11 cellular contexts compared by ENCODE assay signal in genomic region chr4:15659768-15660394, GRCh38. TPM values are rescaled to one million over a fixed set of nuclear protein-coding genes. Genes with fewer than 3 reads are reported as not detected.
DNase-seq lines count a peak whose midpoint lies in the region; ATAC-seq, FAIRE-seq and TF ChIP-seq lines count a peak whose summit lies in the region.
"Had no signal": no experiment of that assay in that cellular context is flagged by ENCODE, and none has a peak within 500 bp of the region (broad histone marks: within the 10 kb centered on the region; RNA-seq: fewer than 3 reads in every experiment).

No MANE protein-coding gene starts in this region.

- no peaks in the 10 kb centered on the region for H3K9me3 Mint-ChIP-seq in HFFc6
- H3K9me3 Mint-ChIP-seq in activated T-helper 1 cell treated with anti-CD3 and anti-CD28 coated beads, Interleukin-12 subunit alpha, Interleukin-12 subunit beta, Interleukin-2, Interleukin-4 antibody, amounts not matched to agents 30 ng/mL and 10 ng/mL and 1 ng/mL, durations not matched to agents 14 hours and 24 hours and 36 hours = no peaks in the 10 kb centered on the region
- H3K9me3 Mint-ChIP-seq in Caco-2 (ENCODE audit: unreplicated experiment) = no peaks in the 10 kb centered on the region

- ATAC-seq in A549 (no peak), GM21737 (IDR thresholded peaks at IDR 0.05; ENCODE audit: unreplicated experiment) (no peak)

- H3K27me3 ChIP-seq in keratinocyte (ENCODE audit: control insufficient read depth, extremely low read depth, insufficient read depth, low read length) (no peaks in the 10 kb centered on the region), ascending aorta (no peaks in the 10 kb centered on the region), Caco-2 (replicated peaks; ENCODE audit: control insufficient read depth, insufficient read depth, low read length) (no peaks in the 10 kb centered on the region)

- 75% methylated on average over 4 of the region's 4 CpGs for WGBS in A549 (ENCODE audit: missing lambda C conversion rate)

- H3K27me3 Mint-ChIP-seq in HFFc6 (ENCODE audit: insufficient read depth) (peaks cover 2% of the 10 kb centered on the region), Caco-2 (ENCODE audit: insufficient read depth, unreplicated experiment) (no peaks in the 10 kb centered on the region)
- H3K27me3 Mint-ChIP-seq in activated T-helper 1 cell treated with anti-CD3 and anti-CD28 coated beads, Interleukin-12 subunit alpha, Interleukin-12 subunit beta, Interleukin-2, Interleukin-4 antibody, amounts not matched to agents 30 ng/mL and 10 ng/mL and 1 ng/mL, durations not matched to agents 14 hours and 24 hours and 36 hours (ENCODE audit: insufficient read depth) = no peaks in the 10 kb centered on the region

- H3K27ac ChIP-seq in A549 (peak overlapping the region; percentile 43 to 68; a peak in 5 of 6 replicates), keratinocyte (ENCODE audit: control insufficient read depth, insufficient read depth, low read length) (peak overlapping the region; percentile 41), ascending aorta (no peak overlapping the region)

- no peak for TF ChIP-seq EP300 in A549 (IDR thresholded peaks at IDR 0.05)

- H3K4me1 Mint-ChIP-seq in HFFc6 (ENCODE audit: low read depth) = peaks cover 28% of the 10 kb centered on the region
- H3K4me1 Mint-ChIP-seq in activated T-helper 1 cell treated with anti-CD3 and anti-CD28 coated beads, Interleukin-12 subunit alpha, Interleukin-12 subunit beta, Interleukin-2, Interleukin-4 antibody, amounts not matched to agents 30 ng/mL and 10 ng/mL and 1 ng/mL, durations not matched to agents 14 hours and 24 hours and 36 hours (ENCODE audit: low read depth) = peaks cover 26% of the 10 kb centered on the region
- peaks cover 6% of the 10 kb centered on the region for H3K4me1 Mint-ChIP-seq in Caco-2 (ENCODE audit: low read depth, unreplicated experiment)

- peaks cover 0 to 2% of the 10 kb centered on the region in 2 experiments for H3K36me3 ChIP-seq in keratinocyte (ENCODE audit: control insufficient read depth in 2 of 2, extremely low read depth in 1 of 2, insufficient read depth in 2 of 2, low read length in 2 of 2)
- no peaks in the 10 kb centered on the region for H3K36me3 ChIP-seq in ascending aorta
- no peaks in the 10 kb centered on the region for H3K36me3 ChIP-seq in Caco-2 (ENCODE audit: control insufficient read depth, insufficient read depth, low read length)

- CTCF ChIA-PET in A549 (lab: Yijun Ruan, JAX) (interaction anchor here (0.6 to 1.1 kb wide), 2 partner anchors 9 to 11 kb away, joined by 3 read pairs; no protein-coding TSS in a partner anchor), Caco-2 (lab: Charles Lee) (no interaction called here)

- peaks cover 3% of the 10 kb centered on the region for H3K79me2 ChIP-seq in keratinocyte (ENCODE audit: control insufficient read depth, insufficient read depth, low read length)

- H3K4me2 ChIP-seq in A549 (peak overlapping the region; percentile 4; the same call in 2 of the 3 replicates), keratinocyte (ENCODE audit: control insufficient read depth, extremely low read depth, insufficient read depth, low read depth, low read length) (no peak overlapping the region)

- FAIRE-seq in A549 (lab: Jason Lieb, UNC) (no peak), keratinocyte (lab: Jason Lieb, UNC) (peak; percentile 46)
- FAIRE-seq: endometrium, H54 had no signal

- H3K4me1 ChIP-seq in A549 (peaks cover 18% of the 10 kb centered on the region; the same call in 2 of the 3 replicates), keratinocyte (ENCODE audit: control insufficient read depth, extremely low read depth, insufficient read depth, low read length) (peaks cover 20% of the 10 kb centered on the region), ascending aorta (peaks cover 0 to 17% of the 10 kb centered on the region in 2 donors), Caco-2 (peaks cover 6% of the 10 kb centered on the region)

- POLR2A ChIA-PET in A549 (lab: Yijun Ruan, JAX) = interaction anchor here (0.7 kb wide), 1 partner anchor 577 kb away, joined by 6 read pairs; no protein-coding TSS in a partner anchor
- POLR2A ChIA-PET in Caco-2 (lab: Charles Lee) = no interaction called here

- H2AFZ ChIP-seq in keratinocyte (ENCODE audit: control insufficient read depth, low read length) = no peak overlapping the region

- H3K4me3 Mint-ChIP-seq in HFFc6 (no peak overlapping the region), Caco-2 (ENCODE audit: unreplicated experiment) (no peak overlapping the region)
- H3K4me3 Mint-ChIP-seq in activated T-helper 1 cell treated with anti-CD3 and anti-CD28 coated beads, Interleukin-12 subunit alpha, Interleukin-12 subunit beta, Interleukin-2, Interleukin-4 antibody, amounts not matched to agents 30 ng/mL and 10 ng/mL and 1 ng/mL, durations not matched to agents 14 hours and 24 hours and 36 hours = no peak overlapping the region

- no peak for TF ChIP-seq RAD21 in A549 (conservative IDR thresholded peaks at IDR 0.05 in 1 of 2, IDR thresholded peaks at IDR 0.05 in 1 of 2)

- DNase-seq in A549 (ENCODE audit: low read depth in 1 of 2, low spot score in 1 of 2) = no peak
- DNase-seq in HFFc6 = no peak
- no peak for DNase-seq in activated T-helper 1 cell treated with anti-CD3 and anti-CD28 coated beads, Interleukin-12 subunit alpha, Interleukin-12 subunit beta, Interleukin-2, Interleukin-4 antibody, amounts not matched to agents 30 ng/mL and 10 ng/mL and 1 ng/mL, durations not matched to agents 14 hours and 24 hours and 36 hours (ENCODE audit: low spot score)
- DNase-seq in keratinocyte (ENCODE audit: low read depth, low spot score) = no peak
- DNase-seq in effector CD8-positive, alpha-beta T cell (lab: John Stamatoyannopoulos, UW) = no peak
- DNase-seq in ascending aorta (ENCODE audit: low spot score in 2 of 2) = no peak
- DNase-seq in Caco-2 = no peak
- DNase-seq: stimulated activated CD4-positive, alpha-beta T cell treated with anti-CD3 and anti-CD28 coated beads, Interleukin-12 subunit alpha, Interleukin-12 subunit beta, amount 100 ng/mL, for 4 hours had no signal

- dilution Hi-C loops in keratinocyte (cut with MboI; ENCODE audit: extremely low pct_ligation_motif_present, low sequenced_read_pairs) = no loop called here

- intact Hi-C loops in activated T-helper 1 cell treated with anti-CD3 and anti-CD28 coated beads, Interleukin-12 subunit alpha, Interleukin-12 subunit beta, Interleukin-2, Interleukin-4 antibody, amounts not matched to agents 30 ng/mL and 10 ng/mL and 1 ng/mL, durations not matched to agents 14 hours and 24 hours and 36 hours (cut with micrococcal nuclease) = loop anchor here (1.0 to 10.0 kb wide), 9 partner anchors 21 to 1955 kb away; partner anchors contain the start of genes FAM200B and MED28
- intact Hi-C loops in ascending aorta (cut with DNase I) (loop anchor here (5.0 to 10.0 kb wide), 3 partner anchors 428 to 1313 kb away; partner anchors contain the start of gene TAPT1), Caco-2 (cut with micrococcal nuclease; ENCODE audit: unreplicated experiment) (loop anchor here (10.0 kb wide), 1 partner anchor 425 kb away; no protein-coding TSS in a partner anchor)

- H3K9me1 ChIP-seq in keratinocyte (ENCODE audit: control insufficient read depth, extremely low read depth, insufficient read depth, low read length) = no peaks in the 10 kb centered on the region

- H3K36me3 Mint-ChIP-seq in HFFc6 (ENCODE audit: low read depth) (peaks cover 5% of the 10 kb centered on the region; the same call in 1 of the 2 replicates), Caco-2 (ENCODE audit: insufficient read depth, unreplicated experiment) (peaks cover 21% of the 10 kb centered on the region)
- H3K36me3 Mint-ChIP-seq in activated T-helper 1 cell treated with anti-CD3 and anti-CD28 coated beads, Interleukin-12 subunit alpha, Interleukin-12 subunit beta, Interleukin-2, Interleukin-4 antibody, amounts not matched to agents 30 ng/mL and 10 ng/mL and 1 ng/mL, durations not matched to agents 14 hours and 24 hours and 36 hours (ENCODE audit: low read depth) = peaks cover 1% of the 10 kb centered on the region

- TF ChIP-seq POLR2A in A549 (IDR thresholded peaks at IDR 0.05; ENCODE audit: low read length) = no peak

- H3K4me3 ChIP-seq in A549 (no peak overlapping the region), keratinocyte (ENCODE audit: control insufficient read depth in 2 of 3, extremely low read depth in 1 of 3, insufficient read depth in 2 of 3, low read depth in 1 of 3, low read length in 3 of 3) (no peak overlapping the region), ascending aorta (no peak overlapping the region), Caco-2 (ENCODE audit: low read depth, low read length) (no peak overlapping the region)

- TF ChIP-seq CTCF in A549 (IDR thresholded peaks at IDR 0.05) = no peak
- no peak for TF ChIP-seq CTCF in HFFc6 (IDR thresholded peaks at IDR 0.05)
- TF ChIP-seq CTCF in keratinocyte (optimal IDR thresholded peaks at IDR 0.05 in 1 of 3, IDR thresholded peaks at IDR 0.05 in 1 of 3, conservative IDR thresholded peaks at IDR 0.05 in 1 of 3; ENCODE audit: extremely low read depth in 1 of 3, insufficient read depth in 2 of 3, low read length in 3 of 3) = no peak
- TF ChIP-seq CTCF in ascending aorta (IDR thresholded peaks at IDR 0.05) = no peak
- TF ChIP-seq CTCF in Caco-2 (IDR thresholded peaks at IDR 0.05; ENCODE audit: insufficient read depth in 1 of 2, low read depth in 1 of 2, low read length in 1 of 2, severe bottlenecking in 1 of 2, unreplicated experiment in 1 of 2) = no peak

- H4K20me1 ChIP-seq in keratinocyte (ENCODE audit: control insufficient read depth, extremely low read depth, insufficient read depth, low read length) = no peaks in the 10 kb centered on the region

- H3K27ac Mint-ChIP-seq in HFFc6 (peak overlapping the region; percentile 5; the same call in 1 of the 2 replicates), Caco-2 (ENCODE audit: unreplicated experiment) (no peak overlapping the region)
- peak overlapping the region; percentile 51 for H3K27ac Mint-ChIP-seq in activated T-helper 1 cell treated with anti-CD3 and anti-CD28 coated beads, Interleukin-12 subunit alpha, Interleukin-12 subunit beta, Interleukin-2, Interleukin-4 antibody, amounts not matched to agents 30 ng/mL and 10 ng/mL and 1 ng/mL, durations not matched to agents 14 hours and 24 hours and 36 hours

- no peaks in the 10 kb centered on the region for H3K9me3 ChIP-seq in A549
- H3K9me3 ChIP-seq in keratinocyte (ENCODE audit: control insufficient read depth, low read depth, low read length) = no peaks in the 10 kb centered on the region
- H3K9me3 ChIP-seq in ascending aorta = no peaks in the 10 kb centered on the region
- no peaks in the 10 kb centered on the region for H3K9me3 ChIP-seq in Caco-2

- BruUV-seq in Caco-2 (replicated peaks; lab: Mats Ljungman, UMichigan) = no TSS peak

- H3K9ac ChIP-seq in keratinocyte (ENCODE audit: control insufficient read depth, extremely low read depth, insufficient read depth, low read length) = no peak overlapping the region

RNA-seq across cellular contexts. Expression of gene FBXL5, which starts 4.7 kb away (rescaled TPM):
- polyA plus RNA-seq in A549 (2011; rRNA removed) (33.0 and 45.4 TPM in 2 replicates), A549 (2017; fragmentation: RNase III; extraction: RNeasy Plus Mini Kit Qiagen cat#74134 plus additional on column Dnase treatment) (44.2 to 46.7 TPM (median 44.2 TPM) in 3 replicates), keratinocyte (38.9 to 63.1 TPM (median 50.4 TPM) in 3 replicates)
- 13.0 and 14.3 TPM in 2 replicates for polyA plus RNA-seq in A549 (2012; cell fraction: cytosol; rRNA removed)
- 6.4 and 10.1 TPM in 2 replicates for polyA plus RNA-seq in A549 (2012; cell fraction: nucleus; rRNA removed)
- polyA minus RNA-seq in A549 (2011; rRNA and poly(A)+ RNA removed) = 31.1 and 35.3 TPM in 2 replicates
- 10 to 100 TPM; 35.8 to 40.5 (median 37.2) TPM for total RNA-seq in HFFc6 (2021; fragmentation: NEBNext Ultra II Directional; extraction: Animal tissue kit (Norgen Biotek cat#: 25700))
- total RNA-seq in activated T-helper 1 cell treated with anti-CD3 and anti-CD28 coated beads, Interleukin-12 subunit alpha, Interleukin-12 subunit beta, Interleukin-2, Interleukin-4 antibody, amounts not matched to agents 30 ng/mL and 10 ng/mL and 1 ng/mL, durations not matched to agents 14 hours and 24 hours and 36 hours = 31.3 and 34.7 TPM in 2 replicates
- polyA plus RNA-seq in keratinocyte (2011; ENCODE audit: low read depth) = 58.7 TPM
- polyA plus RNA-seq in keratinocyte (2011; cell fraction: cytosol; rRNA removed) = 33.6 and 66.5 TPM in 2 replicates
- 57.7 and 69.8 TPM in 2 replicates for polyA plus RNA-seq in keratinocyte (2011; cell fraction: nucleus; rRNA removed)
- polyA plus RNA-seq in keratinocyte (2012; ENCODE audit: low replicate concordance) = 32.3 and 46.8 TPM in 2 replicates
- polyA minus RNA-seq in keratinocyte = 33.0 to 79.0 TPM (median 57.3 TPM) in 3 replicates
- polyA minus RNA-seq in keratinocyte (2011; cell fraction: cytosol; rRNA and poly(A)+ RNA removed) = 47.8 TPM
- polyA minus RNA-seq in keratinocyte (2011; cell fraction: nucleus; rRNA and poly(A)+ RNA removed) = 49.9 and 80.8 TPM in 2 replicates
- total RNA-seq in ascending aorta (59.0 TPM), Caco-2 (2022) (29.1 and 32.7 TPM in 2 replicates)

RNA-seq across cellular contexts. Expression of gene FAM200B, which starts 21.7 kb away (rescaled TPM):
- 32.7 and 40.8 TPM in 2 replicates for polyA plus RNA-seq in A549 (2011; rRNA removed)
- polyA plus RNA-seq in A549 (2012; cell fraction: cytosol; rRNA removed) = 18.8 and 21.4 TPM in 2 replicates
- 6.7 and 14.4 TPM in 2 replicates for polyA plus RNA-seq in A549 (2012; cell fraction: nucleus; rRNA removed)
- polyA plus RNA-seq in A549 (2017; fragmentation: RNase III; extraction: RNeasy Plus Mini Kit Qiagen cat#74134 plus additional on column Dnase treatment) = 40.9 to 41.9 TPM (median 41.6 TPM) in 3 replicates
- polyA minus RNA-seq in A549 (2011; rRNA and poly(A)+ RNA removed) = 4.5 and 4.8 TPM in 2 replicates
- total RNA-seq in HFFc6 (2021; fragmentation: NEBNext Ultra II Directional; extraction: Animal tissue kit (Norgen Biotek cat#: 25700)) = 10 to 100 TPM; 26.0 to 36.2 (median 34.3) TPM
- 5.5 and 6.6 TPM in 2 replicates for total RNA-seq in activated T-helper 1 cell treated with anti-CD3 and anti-CD28 coated beads, Interleukin-12 subunit alpha, Interleukin-12 subunit beta, Interleukin-2, Interleukin-4 antibody, amounts not matched to agents 30 ng/mL and 10 ng/mL and 1 ng/mL, durations not matched to agents 14 hours and 24 hours and 36 hours
- 15.6 to 36.6 TPM (median 33.4 TPM) in 3 replicates for polyA plus RNA-seq in keratinocyte
- 12.9 TPM for polyA plus RNA-seq in keratinocyte (2011; ENCODE audit: low read depth)
- polyA plus RNA-seq in keratinocyte (2011; cell fraction: cytosol; rRNA removed) = 24.8 and 46.1 TPM in 2 replicates
- 20.5 and 26.7 TPM in 2 replicates for polyA plus RNA-seq in keratinocyte (2011; cell fraction: nucleus; rRNA removed)
- polyA plus RNA-seq in keratinocyte (2012; ENCODE audit: low replicate concordance) = 31.5 and 34.6 TPM in 2 replicates
- polyA minus RNA-seq in keratinocyte = 1.9 to 9.4 TPM (median 4.4 TPM) in 3 replicates
- 8.1 TPM for polyA minus RNA-seq in keratinocyte (2011; cell fraction: cytosol; rRNA and poly(A)+ RNA removed)
- 3.4 and 5.0 TPM in 2 replicates for polyA minus RNA-seq in keratinocyte (2011; cell fraction: nucleus; rRNA and poly(A)+ RNA removed)
- 34.9 TPM for total RNA-seq in ascending aorta
- total RNA-seq in Caco-2 (2022) = 15.5 and 16.6 TPM in 2 replicates

RNA-seq across cellular contexts. Expression of gene BST1, which starts 43.0 kb away (rescaled TPM):
- 11.7 and 13.6 TPM in 2 replicates for polyA plus RNA-seq in A549 (2011; rRNA removed)
- 9.0 and 11.6 TPM in 2 replicates for polyA plus RNA-seq in A549 (2012; cell fraction: cytosol; rRNA removed)
- polyA plus RNA-seq in A549 (2012; cell fraction: nucleus; rRNA removed) = 7.1 and 9.3 TPM in 2 replicates
- polyA plus RNA-seq in A549 (2017; fragmentation: RNase III; extraction: RNeasy Plus Mini Kit Qiagen cat#74134 plus additional on column Dnase treatment) = 16.0 to 18.3 TPM (median 16.4 TPM) in 3 replicates
- 2.8 and 3.9 TPM in 2 replicates for polyA minus RNA-seq in A549 (2011; rRNA and poly(A)+ RNA removed)
- total RNA-seq in HFFc6 (2021; fragmentation: NEBNext Ultra II Directional; extraction: Animal tissue kit (Norgen Biotek cat#: 25700)) = 1 to 10 TPM; 2.4 to 4.2 (median 2.8) TPM
- total RNA-seq in activated T-helper 1 cell treated with anti-CD3 and anti-CD28 coated beads, Interleukin-12 subunit alpha, Interleukin-12 subunit beta, Interleukin-2, Interleukin-4 antibody, amounts not matched to agents 30 ng/mL and 10 ng/mL and 1 ng/mL, durations not matched to agents 14 hours and 24 hours and 36 hours = 0.81 and 0.93 TPM in 2 replicates
- polyA plus RNA-seq in keratinocyte = 0.58 to 1.2 TPM (median 1.1 TPM) in 3 replicates
- polyA plus RNA-seq in keratinocyte (2011; ENCODE audit: low read depth) = 0.37 TPM
- 0.64 and 1.1 TPM in 2 replicates for polyA plus RNA-seq in keratinocyte (2011; cell fraction: cytosol; rRNA removed)
- polyA plus RNA-seq in keratinocyte (2011; cell fraction: nucleus; rRNA removed) = 0.33 and 0.88 TPM in 2 replicates
- polyA plus RNA-seq in keratinocyte (2012; ENCODE audit: low replicate concordance) = 0.83 and 1.3 TPM in 2 replicates
- 0.20 to 0.54 TPM (median 0.43 TPM) in 3 replicates for polyA minus RNA-seq in keratinocyte
- not detected for polyA minus RNA-seq in keratinocyte (2011; cell fraction: cytosol; rRNA and poly(A)+ RNA removed)
- 0.54 TPM in 1 of 2 replicates, not detected in the other for polyA minus RNA-seq in keratinocyte (2011; cell fraction: nucleus; rRNA and poly(A)+ RNA removed)
- 22.7 TPM for total RNA-seq in ascending aorta
- 0.41 and 0.72 TPM in 2 replicates for total RNA-seq in Caco-2 (2022)

Comparison
In these comparisons a context has a peak if more than half of its experiments do, and no peak if none do; other contexts are left out.
1. H3K27ac ChIP-seq: peak in A549 (2 of 2) and keratinocyte (single experiment); none in ascending aorta (0 of 2).